16 cellular contexts compared by ENCODE assay signal in the genomic region with DNA sequence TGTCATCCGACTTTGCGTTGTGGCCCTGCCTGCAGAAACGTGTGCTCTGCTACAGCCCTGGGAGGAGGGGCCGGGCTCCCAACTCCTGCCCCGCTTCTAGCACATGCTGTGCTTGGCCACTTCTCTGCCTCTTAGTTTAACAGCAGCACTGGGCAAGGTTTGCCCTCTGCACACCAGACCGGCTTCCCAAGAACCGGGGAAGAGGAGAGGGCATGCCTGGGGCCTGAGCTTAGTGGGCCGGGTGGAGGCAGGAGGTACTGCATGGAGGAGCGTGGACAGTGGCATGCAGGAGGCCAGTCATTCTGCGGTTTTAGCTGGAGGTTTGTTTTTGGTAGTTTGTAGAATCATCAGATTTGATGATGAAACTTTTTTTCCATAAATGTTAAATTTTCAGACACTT. TPM values are rescaled to one million over a fixed set of nuclear protein-coding genes. Genes with fewer than 3 reads are reported as not detected.
DNase-seq lines count a peak whose midpoint lies in the region; ATAC-seq and TF ChIP-seq lines count a peak whose summit lies in the region.
"Had no signal": no experiment of that assay in that cellular context is flagged by ENCODE, and none has a peak within 500 bp of the region (broad histone marks: within the 10 kb centered on the region; RNA-seq: fewer than 3 reads in every experiment).

No MANE protein-coding gene starts in this region.

- H3K9me3 ChIP-seq in SU-DHL-6 (ENCODE audit: insufficient read depth, low read length) (no peaks in the 10 kb centered on the region), transverse colon (no peaks in the 10 kb centered on the region)
- H3K9me3 ChIP-seq: body of pancreas, ovary, SJSA1 had no signal

- H2AFZ ChIP-seq in SU-DHL-6 (ENCODE audit: low read depth, low read length, severe bottlenecking) = no peak overlapping the region

- no peaks in the 10 kb centered on the region for H4K20me1 ChIP-seq in SU-DHL-6 (ENCODE audit: low read depth, low read length)

- peaks cover 58% of the 10 kb centered on the region for H3F3A ChIP-seq in SU-DHL-6 (ENCODE audit: insufficient read depth)

- no peak for TF ChIP-seq EP300 in transverse colon (IDR thresholded peaks at IDR 0.05; ENCODE audit: low read depth)

- peaks cover 5% of the 10 kb centered on the region; the same call in 1 of the 2 replicates for H3K36me3 ChIP-seq in SU-DHL-6 (ENCODE audit: low read length)
- peaks cover 0 to 7% (median 0%) of the 10 kb centered on the region in 4 donors for H3K36me3 ChIP-seq in transverse colon

- in situ Hi-C loops in transverse colon (cut with MboI; ENCODE audit: low pct_ligation_motif_present in 1 of 4, low pct_unique_long_range_greater_than_20kb in 1 of 4, low sequenced_read_pairs in 3 of 4) = no loop called here

- H3K79me2 ChIP-seq in SU-DHL-6 (ENCODE audit: insufficient read depth, low read length) = no peaks in the 10 kb centered on the region

- H3K4me3 ChIP-seq in SU-DHL-6 (ENCODE audit: insufficient read depth, low read length, poor library complexity, severe bottlenecking) (no peak overlapping the region), transverse colon (no peak overlapping the region)
- H3K4me3 ChIP-seq: body of pancreas, ovary, SJSA1 had no signal

- H3K27ac ChIP-seq in SU-DHL-6 (ENCODE audit: low read depth, low read length) (peak overlapping the region; percentile 15; the same call in 1 of the 2 replicates), transverse colon (no peak overlapping the region)
- H3K27ac ChIP-seq: body of pancreas, ovary, SJSA1 had no signal

- TF ChIP-seq CTCF in SU-DHL-6 (IDR thresholded peaks at IDR 0.05; ENCODE audit: insufficient read depth, low read length, poor library complexity, severe bottlenecking) (no peak), transverse colon (IDR thresholded peaks at IDR 0.05) (no peak)

- no peaks in the 10 kb centered on the region for H3K27me3 ChIP-seq in SU-DHL-6 (ENCODE audit: low read length)
- no peaks in the 10 kb centered on the region for H3K27me3 ChIP-seq in transverse colon
- H3K27me3 ChIP-seq: body of pancreas, ovary, SJSA1 had no signal

- intact Hi-C loops in left ventricle myocardium superior (cut with micrococcal nuclease) (no loop called here), transverse colon (cut with DNase I; ENCODE audit: low total_unique reads) (no loop called here)

- 87% methylated on average over 10 of the region's 10 CpGs; no CpG with 5 or more reads in 1 of the 2 donors for WGBS in transverse colon (ENCODE audit: low coverage in 1 of 2), 2 donors

- H3K4me1 ChIP-seq in transverse colon = peaks cover 0 to 4% (median 0%) of the 10 kb centered on the region in 4 donors
- H3K4me1 ChIP-seq: body of pancreas, SJSA1 had no signal

- no peak overlapping the region for H3K9ac ChIP-seq in SU-DHL-6 (ENCODE audit: low read length)

- peak; percentile 43 for DNase-seq in 8988T
- peak; percentile 69 for DNase-seq in EH (ENCODE audit: low read depth)
- peak; percentile 43 for DNase-seq in left ventricle myocardium superior
- DNase-seq in SK-N-DZ (ENCODE audit: low spot score) = no peak
- no peak for DNase-seq in KG1 (lab: John Stamatoyannopoulos, UW)
- no peak for DNase-seq in transverse colon
- no peak for DNase-seq in NCI-H2029 (lab: John Stamatoyannopoulos, UW)
- DNase-seq: activated effector memory CD4-positive, alpha-beta T cell treated with anti-CD3 and anti-CD28 coated beads, Interleukin-2, amount 50 U/mL, for 16 hours; body of pancreas; DMS79 treated with DMSO at 0.1 percent for 48 hours; foreskin melanocyte; NCI-H774; ovary; stimulated activated naive CD8-positive, alpha-beta T cell treated with anti-CD3 and anti-CD28 coated beads, Interleukin-15, amount 100 ng/mL, for 72 hours had no signal

- no peak overlapping the region for H3K4me2 ChIP-seq in SU-DHL-6 (ENCODE audit: low read depth, low read length, poor library complexity, severe bottlenecking)

- no peaks in the 10 kb centered on the region for H3K9me2 ChIP-seq in SU-DHL-6 (replicated peaks; ENCODE audit: insufficient read depth, low read length)

- peak; percentile 92 for ATAC-seq in left ventricle myocardium superior
- ATAC-seq: body of pancreas; stimulated activated naive CD8-positive, alpha-beta T cell treated with anti-CD3 and anti-CD28 coated beads, Interleukin-15, amount 100 ng/mL, for 72 hours had no signal

- TF ChIP-seq POLR2A in transverse colon (IDR thresholded peaks at IDR 0.05) = no peak

RNA-seq across cellular contexts. Expression of gene CEP43, which starts 45.5 kb away (rescaled TPM):
- 12.3 TPM for total RNA-seq in left ventricle myocardium superior
- 33.1 and 38.1 TPM in 2 replicates for polyA plus RNA-seq in SK-N-DZ (2014; cell fraction: cytosol; rRNA removed)
- polyA plus RNA-seq in SK-N-DZ (2014; cell fraction: nucleus; rRNA removed) = 48.7 and 63.1 TPM in 2 replicates
- total RNA-seq in transverse colon = 10 to 100 TPM in 2 of 4 donors, 1 to 10 TPM in 2; 3.6 to 31.0 (median 14.3) TPM

Comparison
In these comparisons a context has a peak if more than half of its experiments do, and no peak if none do; other contexts are left out.
1. DNase-seq: peak in 8988T (single experiment), EH (single experiment) and left ventricle myocardium superior (single experiment); none in SK-N-DZ (single experiment), KG1 (single experiment), transverse colon (single experiment) and NCI-H2029 (single experiment).